17 cellular contexts compared by ENCODE assay signal in genomic region chr1:232519186-232519585, GRCh38.
A peak's percentile ranks its signal among the peaks of the same experiment; 100 is the strongest.
DNase-seq lines count a peak whose midpoint lies in the region; ATAC-seq lines count a peak whose summit lies in the region.
"Had no signal": no experiment of that assay in that cellular context is flagged by ENCODE, and none has a peak within 500 bp of the region (broad histone marks: within the 10 kb centered on the region; RNA-seq: fewer than 3 reads in every experiment).

No MANE protein-coding gene starts in this region.

- DNase-seq in G401 (ENCODE audit: low spot score), result peak; percentile 69
- DNase-seq in NCI-H2107 (lab: John Stamatoyannopoulos, UW), result peak; percentile 32
- DNase-seq in SHP77 (lab: John Stamatoyannopoulos, UW), result peak; percentile 65 to 69
- peak; percentile 14 for DNase-seq in occipital lobe (lab: John Stamatoyannopoulos, UW)
- no peak for DNase-seq in H4 (ENCODE audit: low spot score)
- no peak for DNase-seq in KBM-7
- DNase-seq in pons (ENCODE audit: low spot score), result no peak
- DNase-seq: activated CD8-positive, alpha-beta T cell treated with anti-CD3 and anti-CD28 coated beads, Interleukin-2, amount 10 ng/mL, durations not matched to agents 7 days and 5 days; activated naive CD8-positive, alpha-beta T cell treated with anti-CD3 and anti-CD28 coated beads, Interleukin-2, amount 50 U/mL, for 24 hours; AML-193; effector memory CD4-positive, alpha-beta T cell; NCI-H526 treated with DMSO at 0.1 percent for 48 hours; Peyer's patch; SW 1271; tibial artery had no signal

- in situ Hi-C loops in G401 (cut with HindIII; ENCODE audit: low sequenced_read_pairs) (no loop called here), KBM-7 (cut with MboI; ENCODE audit: low pct_unique_long_range_greater_than_20kb, low sequenced_read_pairs) (no loop called here)

- ATAC-seq in HG03139 (IDR thresholded peaks at IDR 0.05; ENCODE audit: unreplicated experiment), result no peak
- ATAC-seq: activated CD8-positive, alpha-beta T cell treated with anti-CD3 and anti-CD28 coated beads, Interleukin-2, amount 10 ng/mL, durations not matched to agents 7 days and 5 days; activated naive CD8-positive, alpha-beta T cell treated with anti-CD3 and anti-CD28 coated beads, Interleukin-2, amount 50 U/mL, for 24 hours; HCT116 had no signal

Comparison
In these comparisons a context has a peak if more than half of its experiments do, and no peak if none do; other contexts are left out.
1. DNase-seq: peak in G401 (single experiment), NCI-H2107 (single experiment), SHP77 (2 of 2) and occipital lobe (single experiment); none in H4 (single experiment), KBM-7 (single experiment) and pons (single experiment).